Comparison of ENCODE assay signal across 9 cellular contexts in the genomic region with DNA sequence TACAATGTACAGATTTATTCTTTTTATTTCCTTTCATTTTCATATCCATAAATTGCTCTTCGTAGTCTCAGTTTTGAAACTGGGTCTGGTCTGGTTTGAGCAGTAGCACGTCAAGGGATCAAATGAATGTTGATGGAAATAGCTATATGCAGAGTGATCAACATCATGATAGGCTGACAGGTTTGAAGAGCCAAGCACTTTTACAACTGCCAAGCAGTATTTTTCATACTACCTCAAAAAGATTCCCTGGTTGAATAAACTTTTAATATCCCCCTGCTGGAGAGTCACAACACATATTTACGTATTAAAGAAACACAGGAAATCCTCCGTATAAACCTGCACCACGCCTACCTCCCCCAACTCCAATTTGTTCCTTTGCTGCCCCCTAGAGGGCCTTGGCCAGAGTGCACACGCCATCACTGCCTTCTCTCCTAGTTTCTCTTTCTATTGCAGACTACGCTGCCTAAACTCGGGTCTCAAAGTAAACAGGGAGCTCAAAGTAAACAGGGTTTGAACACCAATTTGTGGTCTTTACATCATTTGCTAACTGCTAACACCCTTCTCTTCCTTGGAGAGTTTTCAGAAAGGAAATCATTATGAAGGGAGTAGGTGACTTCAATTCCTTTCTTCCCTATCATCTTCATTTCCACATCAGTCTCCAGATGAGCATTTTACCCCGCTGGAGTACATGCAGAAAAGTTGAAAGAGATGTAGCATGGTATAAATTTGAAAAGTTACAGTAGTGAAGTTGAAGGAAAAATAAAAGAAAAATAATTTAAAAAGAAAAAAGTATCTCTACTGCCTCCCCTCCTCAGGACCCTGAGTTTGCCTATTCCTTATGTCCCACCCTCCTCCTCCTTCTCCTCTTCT. TPM values are rescaled to one million over a fixed set of nuclear protein-coding genes. Genes with fewer than 3 reads are reported as not detected.
DNase-seq lines count a peak whose midpoint lies in the region; ATAC-seq, FAIRE-seq and TF ChIP-seq lines count a peak whose summit lies in the region.
"Not testable (repeated sequence)": the region's sequence is repeated elsewhere in the genome, so short reads cannot be mapped to it uniquely, and the experiment has no call there.
"Had no signal": no experiment of that assay in that cellular context is flagged by ENCODE, and none has a peak within 500 bp of the region (broad histone marks: within the 10 kb centered on the region; RNA-seq: fewer than 3 reads in every experiment).

No MANE protein-coding gene starts in this region.

- CTCF ChIA-PET in Panc1 (lab: Charles Lee) = not testable (repeated sequence)

- H3K4me1 ChIP-seq in Panc1 (ENCODE audit: control insufficient read depth, insufficient read depth, low read length); keratinocyte (ENCODE audit: control insufficient read depth, extremely low read depth, insufficient read depth, low read length): not testable (repeated sequence)

- POLR2A ChIA-PET in Panc1 (lab: Charles Lee) = not testable (repeated sequence)

- H4K20me1 ChIP-seq in keratinocyte (ENCODE audit: control insufficient read depth, extremely low read depth, insufficient read depth, low read length) = not testable (repeated sequence)

- H2AFZ ChIP-seq in keratinocyte (ENCODE audit: control insufficient read depth, low read length) = not testable (repeated sequence)

- H3K9me1 ChIP-seq in keratinocyte (ENCODE audit: control insufficient read depth, extremely low read depth, insufficient read depth, low read length) = not testable (repeated sequence)

- peak; percentile 98 for FAIRE-seq in keratinocyte (lab: Jason Lieb, UNC)

- intact Hi-C loops in Panc1 (cut with micrococcal nuclease; ENCODE audit: unreplicated experiment) = not testable (repeated sequence)

- not testable (repeated sequence) for H3K9me3 ChIP-seq in Panc1 (ENCODE audit: control insufficient read depth, insufficient read depth, low read depth, low read length); keratinocyte (ENCODE audit: control insufficient read depth, low read depth, low read length)

- H3K79me2 ChIP-seq in keratinocyte (ENCODE audit: control insufficient read depth, insufficient read depth, low read length) = not testable (repeated sequence)

- H3K27ac ChIP-seq in Panc1 (ENCODE audit: low read length); keratinocyte (ENCODE audit: control insufficient read depth, insufficient read depth, low read length): not testable (repeated sequence)

- H3K9me3 Mint-ChIP-seq in brain; stimulated activated effector memory CD8-positive, alpha-beta T cell treated with anti-CD3 and anti-CD28 coated beads, Interleukin-12 subunit alpha, Interleukin-12 subunit beta, amount 100 ng/mL, for 72 hours: not testable (repeated sequence)

- not testable (repeated sequence) for H3K27ac Mint-ChIP-seq in brain; stimulated activated effector memory CD8-positive, alpha-beta T cell treated with anti-CD3 and anti-CD28 coated beads, Interleukin-12 subunit alpha, Interleukin-12 subunit beta, amount 100 ng/mL, for 72 hours

- not testable (repeated sequence) for BruUV-seq in Panc1 (replicated peaks; lab: Mats Ljungman, UMichigan)

- not testable (repeated sequence) for DNase-seq in Panc1 (ENCODE audit: low read depth, low spot score); keratinocyte (ENCODE audit: low read depth, low spot score); stimulated activated effector memory CD8-positive, alpha-beta T cell treated with anti-CD3 and anti-CD28 coated beads, Interleukin-12 subunit alpha, Interleukin-12 subunit beta, amount 100 ng/mL, for 72 hours (ENCODE audit: low spot score in 2 of 2)

- H3K4me2 ChIP-seq in keratinocyte (ENCODE audit: control insufficient read depth, extremely low read depth, insufficient read depth, low read depth, low read length) = not testable (repeated sequence)

- in situ Hi-C loops in Panc1 (cut with HindIII; ENCODE audit: low pct_unique_long_range_greater_than_20kb, low sequenced_read_pairs) = not testable (repeated sequence)

- not testable (repeated sequence) for H3K4me3 ChIP-seq in Panc1 (ENCODE audit: low read depth in 2 of 2, low read length in 2 of 2); keratinocyte (ENCODE audit: control insufficient read depth in 2 of 3, extremely low read depth in 1 of 3, insufficient read depth in 2 of 3, low read depth in 1 of 3, low read length in 3 of 3)

- not testable (repeated sequence) for H3K27me3 Mint-ChIP-seq in brain

- not testable (repeated sequence) for H3K9ac ChIP-seq in keratinocyte (ENCODE audit: control insufficient read depth, extremely low read depth, insufficient read depth, low read length)

- peak; percentile 21; the same call in 1 of the 2 replicates for TF ChIP-seq CTCF in Panc1 (IDR thresholded peaks at IDR 0.05)
- TF ChIP-seq CTCF in brain (conservative IDR thresholded peaks at IDR 0.05) = peak; percentile 56 to 72
- TF ChIP-seq CTCF in keratinocyte (optimal IDR thresholded peaks at IDR 0.05 in 1 of 3, IDR thresholded peaks at IDR 0.05 in 1 of 3, conservative IDR thresholded peaks at IDR 0.05 in 1 of 3; ENCODE audit: extremely low read depth in 1 of 3, insufficient read depth in 2 of 3, low read length in 3 of 3) = peak in 1 of 3 experiments; percentile 11

- ATAC-seq in GM18511 (IDR thresholded peaks at IDR 0.05; ENCODE audit: unreplicated experiment) = peak; percentile 100
- peak; percentile 100 for ATAC-seq in GM21360 (IDR thresholded peaks at IDR 0.05; ENCODE audit: unreplicated experiment)
- peak; percentile 100 for ATAC-seq in HG02798 (IDR thresholded peaks at IDR 0.05; ENCODE audit: poor library complexity, unreplicated experiment)
- peak; percentile 99 for ATAC-seq in HG03378 (IDR thresholded peaks at IDR 0.05; ENCODE audit: unreplicated experiment)
- peak; percentile 87 for ATAC-seq in Panc1
- ATAC-seq in stimulated activated effector memory CD8-positive, alpha-beta T cell treated with anti-CD3 and anti-CD28 coated beads, Interleukin-12 subunit alpha, Interleukin-12 subunit beta, amount 100 ng/mL, for 72 hours = peak; percentile 77

- peak overlapping the region; percentile 71 to 75 (median 74) for H3K4me3 Mint-ChIP-seq in brain
- not testable (repeated sequence) for H3K4me3 Mint-ChIP-seq in stimulated activated effector memory CD8-positive, alpha-beta T cell treated with anti-CD3 and anti-CD28 coated beads, Interleukin-12 subunit alpha, Interleukin-12 subunit beta, amount 100 ng/mL, for 72 hours

- not testable (repeated sequence) for H3K4me1 Mint-ChIP-seq in brain; stimulated activated effector memory CD8-positive, alpha-beta T cell treated with anti-CD3 and anti-CD28 coated beads, Interleukin-12 subunit alpha, Interleukin-12 subunit beta, amount 100 ng/mL, for 72 hours

- H3K36me3 ChIP-seq in Panc1 (ENCODE audit: control insufficient read depth, insufficient read depth, low read length); keratinocyte (ENCODE audit: control insufficient read depth in 2 of 2, extremely low read depth in 1 of 2, insufficient read depth in 2 of 2, low read length in 2 of 2): not testable (repeated sequence)

- not testable (repeated sequence) for H3K36me3 Mint-ChIP-seq in brain; stimulated activated effector memory CD8-positive, alpha-beta T cell treated with anti-CD3 and anti-CD28 coated beads, Interleukin-12 subunit alpha, Interleukin-12 subunit beta, amount 100 ng/mL, for 72 hours

- not testable (repeated sequence) for H3K27me3 ChIP-seq in Panc1 (ENCODE audit: control insufficient read depth, insufficient read depth, low read length); keratinocyte (ENCODE audit: control insufficient read depth, extremely low read depth, insufficient read depth, low read length)

- dilution Hi-C loops in keratinocyte (cut with MboI; ENCODE audit: extremely low pct_ligation_motif_present, low sequenced_read_pairs) = not testable (repeated sequence)

RNA-seq across cellular contexts. Expression of a gene that starts 8.3 kb away (rescaled TPM):
- not detected for total RNA-seq in Panc1 (2021; ENCODE audit: unreplicated experiment)
- polyA plus RNA-seq in Panc1 (2012; ENCODE audit: insufficient read length) = not detected
- polyA plus RNA-seq in brain (ENCODE audit: insufficient read depth, low read depth, low replicate concordance) (0.25 TPM), keratinocyte (0.01 TPM in 1 of 3 replicates, not detected in the others)
- polyA plus RNA-seq in keratinocyte (2011; ENCODE audit: low read depth) = not detected
- not detected in 2 replicates for polyA plus RNA-seq in keratinocyte (2011; cell fraction: cytosol; rRNA removed)
- polyA plus RNA-seq in keratinocyte (2011; cell fraction: nucleus; rRNA removed) = 0.01 TPM in 1 of 2 replicates, not detected in the other
- not detected in 2 replicates for polyA plus RNA-seq in keratinocyte (2012; ENCODE audit: low replicate concordance)
- polyA minus RNA-seq in keratinocyte = not detected in 3 replicates
- not detected for polyA minus RNA-seq in keratinocyte (2011; cell fraction: cytosol; rRNA and poly(A)+ RNA removed)
- polyA minus RNA-seq in keratinocyte (2011; cell fraction: nucleus; rRNA and poly(A)+ RNA removed) = not detected in 2 replicates
- total RNA-seq: mesenteric fat pad had no signal
